8 cellular contexts compared by ENCODE assay signal in the genomic region with DNA sequence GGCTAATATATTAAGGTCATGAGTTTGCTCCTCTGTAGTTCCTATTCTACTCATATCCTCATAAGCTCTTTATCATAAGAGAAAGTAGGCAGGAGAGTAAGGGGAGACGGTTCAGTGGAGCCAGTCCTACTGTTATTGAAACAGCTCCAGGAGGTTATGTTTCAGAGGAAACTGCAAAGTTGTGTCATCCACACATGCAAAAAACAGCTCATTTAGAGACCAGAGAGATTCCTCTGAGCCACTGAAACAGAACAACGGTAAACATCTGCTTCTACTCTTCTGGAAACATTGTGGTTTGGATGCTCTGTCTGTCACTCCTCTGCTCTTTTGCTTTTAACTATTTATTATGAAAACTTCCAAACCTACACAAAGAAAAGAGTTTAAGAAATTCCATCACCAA.
DNase-seq lines count a peak whose midpoint lies in the region; ATAC-seq and TF ChIP-seq lines count a peak whose summit lies in the region.

No MANE protein-coding gene starts in this region.

- no peak overlapping the region for H3K4me3 Mint-ChIP-seq in endothelial cell (ENCODE audit: unreplicated experiment)

- DNase-seq in GM03348 (ENCODE audit: low spot score) (peak; percentile 85), GM20000 (ENCODE audit: low spot score) (peak; percentile 62), endothelial cell (ENCODE audit: low spot score) (no peak), islet precursor cell (no peak), nucleus accumbens (lab: John Stamatoyannopoulos, UW) (no peak), inferior parietal cortex (ENCODE audit: extremely low spot score) (no peak), middle frontal gyrus (ENCODE audit: extremely low spot score, low spot score) (no peak)

- peak; percentile 88 for ATAC-seq in HG03520 (IDR thresholded peaks at IDR 0.05; ENCODE audit: unreplicated experiment)

- H3K27me3 Mint-ChIP-seq in endothelial cell (ENCODE audit: unreplicated experiment) = no peaks in the 10 kb centered on the region

- peaks cover 25% of the 10 kb centered on the region for H3K4me1 Mint-ChIP-seq in endothelial cell (ENCODE audit: unreplicated experiment)

- no peaks in the 10 kb centered on the region for H3K9me3 Mint-ChIP-seq in endothelial cell (ENCODE audit: unreplicated experiment)

- H3K36me3 Mint-ChIP-seq in endothelial cell (ENCODE audit: low read depth, unreplicated experiment) = no peaks in the 10 kb centered on the region

- peak overlapping the region; percentile 61 for H3K27ac Mint-ChIP-seq in endothelial cell (ENCODE audit: unreplicated experiment)

- TF ChIP-seq CTCF in GM20000 (IDR thresholded peaks at IDR 0.05; ENCODE audit: extremely low read depth, missing control alignments) = no peak
- TF ChIP-seq CTCF in endothelial cell (IDR thresholded peaks at IDR 0.05; ENCODE audit: unreplicated experiment) = no peak

Comparison
In these comparisons a context has a peak if more than half of its experiments do, and no peak if none do; other contexts are left out.
1. DNase-seq: peak in GM03348 (single experiment) and GM20000 (single experiment); none in endothelial cell (single experiment), islet precursor cell (single experiment), nucleus accumbens (0 of 56), inferior parietal cortex (single experiment) and middle frontal gyrus (single experiment).